ENCODE assay signal across 1 cellular context in the genomic region with DNA sequence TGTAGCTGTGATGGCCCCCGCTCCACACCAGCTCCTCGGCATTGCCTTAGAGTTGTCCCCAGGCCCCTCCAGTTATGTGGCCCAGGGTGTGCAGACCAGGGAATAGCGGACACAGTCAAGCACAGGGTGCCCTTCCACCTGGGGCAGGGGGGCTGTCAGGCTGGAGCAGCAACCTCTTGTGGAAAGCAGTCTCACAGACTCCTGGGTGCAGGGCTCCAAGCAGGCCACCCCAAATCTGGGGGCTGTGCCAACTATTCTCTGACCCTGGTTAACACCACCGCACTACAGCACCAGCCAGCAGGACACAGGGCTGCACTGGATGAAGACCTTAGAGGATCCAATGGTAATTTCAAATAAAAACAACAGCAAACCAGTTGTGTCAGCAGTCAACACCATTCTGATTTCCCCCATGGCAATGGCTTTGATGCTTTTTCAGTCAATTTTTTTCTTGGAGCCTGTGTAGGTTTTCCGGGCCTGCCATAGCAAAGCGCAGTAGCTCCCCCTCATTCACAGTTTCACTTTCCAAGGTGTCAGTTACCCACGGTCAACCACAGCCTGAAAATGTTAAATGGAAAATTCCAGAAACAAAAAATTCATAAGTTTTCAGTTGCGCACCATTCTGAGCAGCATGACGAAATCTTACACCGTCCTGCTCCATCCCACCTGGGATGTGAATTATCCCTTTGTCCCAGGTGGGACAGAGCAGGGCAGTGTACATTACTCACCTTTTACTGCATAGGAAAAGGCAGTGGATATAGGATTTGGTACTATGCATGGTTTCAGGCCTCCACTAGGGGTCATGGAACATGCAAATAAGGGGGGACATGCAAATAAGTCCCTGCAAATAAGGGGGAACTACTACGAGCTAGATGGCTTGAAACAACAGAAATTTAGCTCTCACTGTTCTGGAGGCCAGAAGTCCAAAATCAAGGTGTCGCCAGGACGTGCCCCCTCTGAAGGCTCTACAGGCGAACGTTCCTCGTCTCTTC.
TF ChIP-seq lines count a peak whose summit lies in the region.

No MANE protein-coding gene starts in this region.

TF ChIP-seq in HCT116, 20 proteins besides CTCF, POLR2A, EP300 and RAD21 (continued from another document):
- TF ChIP-seq ZNF274 (IDR thresholded peaks at IDR 0.05; ENCODE audit: low read depth, low read length) (no peak), FOSL1 (IDR thresholded peaks at IDR 0.05; ENCODE audit: low read depth) (no peak), EZH2 (IDR thresholded peaks at IDR 0.05) (no peak)
